20 cellular contexts compared by ENCODE assay signal in the genomic region with DNA sequence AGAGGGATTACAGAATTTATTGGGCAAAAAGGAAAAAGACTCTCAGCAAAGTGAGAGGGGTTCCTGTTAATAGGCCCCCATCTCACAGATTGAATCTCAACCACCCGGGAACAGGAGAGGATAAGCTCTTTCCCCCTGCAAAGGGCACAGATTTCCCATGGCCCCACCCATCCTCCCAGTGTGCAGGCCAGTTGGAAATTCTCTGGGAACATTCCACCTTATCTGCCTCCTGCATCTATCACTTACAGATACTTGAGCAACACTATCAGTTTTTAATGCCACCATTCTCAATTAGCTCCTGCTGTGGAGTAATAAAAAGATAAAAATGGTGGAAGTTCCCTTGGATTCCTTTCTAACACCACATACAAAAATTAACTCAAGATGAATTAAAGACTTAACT.
"Had no signal": no experiment of that assay in that cellular context is flagged by ENCODE, and none has a peak within 500 bp of the region (broad histone marks: within the 10 kb centered on the region; RNA-seq: fewer than 3 reads in every experiment).

No MANE protein-coding gene starts in this region.

- H3K27ac Mint-ChIP-seq: dendritic cell treated with granulocyte-macrophage colony-stimulating factor and Interleukin-4, amounts not matched to agents 40 ng/mL and 50 ng/mL, for 4 days; effector memory CD8-positive, alpha-beta T cell; immature natural killer cell; mesothelial cell of epicardium had no signal

- H3K4me3 Mint-ChIP-seq: central memory CD8-positive, alpha-beta T cell; dendritic cell treated with granulocyte-macrophage colony-stimulating factor and Interleukin-4, amounts not matched to agents 40 ng/mL and 50 ng/mL, for 4 days; effector memory CD8-positive, alpha-beta T cell; immature natural killer cell; mesothelial cell of epicardium had no signal

- H2AFZ ChIP-seq: hepatocyte had no signal

- ATAC-seq: effector memory CD8-positive, alpha-beta T cell; foreskin keratinocyte; left cardiac atrium; left lung; left ventricle myocardium superior; lower lobe of right lung; mucosa of descending colon had no signal

- DNase-seq: cerebellar nuclear complex; colonic mucosa; cortex of kidney; effector CD8-positive, alpha-beta T cell; effector memory CD8-positive, alpha-beta T cell; foreskin keratinocyte; glutamatergic neuron; head of caudate nucleus; hypothalamus; immature natural killer cell; left cardiac atrium; left lung; left ventricle myocardium superior; lower lobe of right lung; mucosa of descending colon had no signal

- H3K4me1 ChIP-seq: colonic mucosa, esophagus muscularis mucosa, left lung, lower lobe of right lung had no signal

- H3K79me2 ChIP-seq: hepatocyte had no signal

- H3K36me3 Mint-ChIP-seq: immature natural killer cell, mesothelial cell of epicardium had no signal

- H3K27me3 Mint-ChIP-seq: central memory CD8-positive, alpha-beta T cell; dendritic cell treated with granulocyte-macrophage colony-stimulating factor and Interleukin-4, amounts not matched to agents 40 ng/mL and 50 ng/mL, for 4 days; effector memory CD8-positive, alpha-beta T cell had no signal

- H3K36me3 ChIP-seq: colonic mucosa, esophagus muscularis mucosa, left lung, lower lobe of right lung had no signal

- H3K9me3 Mint-ChIP-seq: mesothelial cell of epicardium had no signal

- H3K4me2 ChIP-seq: hepatocyte had no signal

- H3K27ac ChIP-seq: colonic mucosa, esophagus muscularis mucosa, foreskin keratinocyte, hepatocyte, left lung, lower lobe of right lung had no signal

- H3K9me3 ChIP-seq: colonic mucosa, esophagus muscularis mucosa, left lung, lower lobe of right lung, mucosa of descending colon had no signal

- H3K4me1 Mint-ChIP-seq: central memory CD8-positive, alpha-beta T cell; immature natural killer cell; mesothelial cell of epicardium had no signal

- H3K4me3 ChIP-seq: colonic mucosa, esophagus muscularis mucosa, hepatocyte, left lung, lower lobe of right lung, mucosa of descending colon had no signal

- H3K27me3 ChIP-seq: colonic mucosa, esophagus muscularis mucosa, foreskin keratinocyte, hepatocyte, left lung had no signal
